1 cellular context compared by ENCODE assay signal in genomic region chr12:131901431-131902331, GRCh38.
TF ChIP-seq lines count a peak whose summit lies in the region.

No MANE protein-coding gene starts in this region.

TF ChIP-seq in A549, 52 proteins besides CTCF, POLR2A, EP300 and RAD21 (continued from another document):
- TF ChIP-seq, protein P1, sequence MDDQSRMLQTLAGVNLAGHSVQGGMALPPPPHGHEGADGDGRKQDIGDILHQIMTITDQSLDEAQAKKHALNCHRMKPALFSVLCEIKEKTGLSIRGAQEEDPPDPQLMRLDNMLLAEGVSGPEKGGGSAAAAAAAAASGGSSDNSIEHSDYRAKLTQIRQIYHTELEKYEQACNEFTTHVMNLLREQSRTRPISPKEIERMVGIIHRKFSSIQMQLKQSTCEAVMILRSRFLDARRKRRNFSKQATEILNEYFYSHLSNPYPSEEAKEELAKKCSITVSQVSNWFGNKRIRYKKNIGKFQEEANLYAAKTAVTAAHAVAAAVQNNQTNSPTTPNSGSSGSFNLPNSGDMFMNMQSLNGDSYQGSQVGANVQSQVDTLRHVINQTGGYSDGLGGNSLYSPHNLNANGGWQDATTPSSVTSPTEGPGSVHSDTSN (IDR thresholded peaks at IDR 0.05) = no peak
- TF ChIP-seq MYC (IDR thresholded peaks at IDR 0.05; ENCODE audit: borderline replicate concordance, low read length) = no peak
- TF ChIP-seq FOXS1 (CRISPR knock-in tag; IDR thresholded peaks at IDR 0.05) = no peak
- TF ChIP-seq RARB (CRISPR knock-in tag; IDR thresholded peaks at IDR 0.05) = no peak
- no peak for TF ChIP-seq POLR2AphosphoS2 (conservative IDR thresholded peaks at IDR 0.05; ENCODE audit: low read length)
- no peak for TF ChIP-seq NFE2L2 (conservative IDR thresholded peaks at IDR 0.05; ENCODE audit: low read length)
